ENCODE assay signal across 8 cellular contexts in the genomic region with DNA sequence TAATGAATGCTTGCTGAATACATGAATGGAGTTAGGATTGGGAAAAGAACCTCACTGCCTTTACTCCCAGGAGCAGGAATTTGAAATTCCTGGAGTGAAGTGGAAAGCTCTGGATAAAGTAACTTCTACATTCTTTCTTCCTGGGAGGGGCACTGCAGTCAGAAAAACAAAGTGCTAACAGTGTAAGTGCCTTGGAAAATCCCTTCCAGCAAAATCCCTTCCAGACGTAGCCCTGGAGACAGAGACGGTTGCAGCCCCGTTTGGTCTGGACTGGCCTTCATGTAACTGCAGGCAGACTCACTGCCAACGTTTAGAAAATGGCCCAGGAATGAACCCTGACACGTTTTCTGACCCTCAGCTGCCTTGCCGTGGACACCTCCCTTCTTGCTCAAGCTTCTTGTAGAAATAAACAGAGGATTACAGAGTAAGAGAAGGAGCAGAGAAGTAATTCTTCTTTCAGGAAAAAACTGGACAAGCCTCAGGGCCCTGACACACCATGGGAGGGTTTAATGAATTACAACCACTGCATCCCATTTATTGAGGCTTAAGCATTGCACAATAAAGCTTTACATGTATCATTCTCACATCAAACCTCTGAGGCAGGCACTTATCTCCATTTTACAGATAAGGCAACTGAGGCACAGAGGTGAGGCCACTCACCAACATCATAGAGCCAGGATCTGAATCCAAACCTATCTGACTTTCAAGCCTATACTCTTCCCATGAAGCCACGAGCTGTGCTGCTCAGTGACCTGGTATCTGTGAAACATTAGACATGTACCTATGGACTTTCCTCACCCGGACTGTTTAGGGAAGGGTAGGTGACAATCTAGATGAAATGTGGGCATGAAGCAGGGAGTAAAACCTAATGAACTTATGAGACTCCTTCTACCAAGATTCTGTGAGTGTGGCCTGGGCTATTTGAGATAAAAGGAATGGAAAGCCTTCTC. TPM values are rescaled to one million over a fixed set of nuclear protein-coding genes. Genes with fewer than 3 reads are reported as not detected.
A peak's percentile ranks its signal among the peaks of the same experiment; 100 is the strongest.
DNase-seq lines count a peak whose midpoint lies in the region; ATAC-seq, FAIRE-seq and TF ChIP-seq lines count a peak whose summit lies in the region.

No MANE protein-coding gene starts in this region.

- H3K9me3 Mint-ChIP-seq in natural killer cell treated with Interleukin-12 subunit alpha and Interleukin-12 subunit beta and Interleukin-15 and Interleukin-18, amount 100 ng/mL, for 72 hours = no peaks in the 10 kb centered on the region

- no peaks in the 10 kb centered on the region for H3K27me3 ChIP-seq in BJ (ENCODE audit: control insufficient read depth, insufficient read depth, low read length)

- no peak for TF ChIP-seq CTCF in BJ (IDR thresholded peaks at IDR 0.05; ENCODE audit: insufficient read depth, low read depth, low read length)

- H3K4me1 Mint-ChIP-seq in natural killer cell treated with Interleukin-12 subunit alpha and Interleukin-12 subunit beta and Interleukin-15 and Interleukin-18, amount 100 ng/mL, for 72 hours (ENCODE audit: low read depth in 2 of 2) = peaks cover 80 to 87% of the 10 kb centered on the region in 2 donors

- peak overlapping the region; percentile 83 for H3K4me3 Mint-ChIP-seq in natural killer cell treated with Interleukin-12 subunit alpha and Interleukin-12 subunit beta and Interleukin-15 and Interleukin-18, amount 100 ng/mL, for 72 hours

- ATAC-seq in esophagus mucosa (peak; percentile 35), HG02870 (IDR thresholded peaks at IDR 0.05; ENCODE audit: unreplicated experiment) (no peak)
- no peak for ATAC-seq in natural killer cell treated with Interleukin-12 subunit alpha and Interleukin-12 subunit beta and Interleukin-15 and Interleukin-18, amount 100 ng/mL, for 72 hours

- H3K36me3 ChIP-seq in BJ (ENCODE audit: control insufficient read depth, insufficient read depth, low read length) = peaks cover 7% of the 10 kb centered on the region; the same call in 1 of the 2 replicates

- DNase-seq in BJ (ENCODE audit: low read depth) = peak; percentile 95
- DNase-seq in RCC 7860 (ENCODE audit: low spot score) = peak; percentile 58
- DNase-seq in natural killer cell treated with Interleukin-12 subunit alpha and Interleukin-12 subunit beta and Interleukin-15 and Interleukin-18, amount 100 ng/mL, for 72 hours (ENCODE audit: low spot score) = no peak
- DNase-seq in GOT3 (lab: John Stamatoyannopoulos, UW) = no peak
- DNase-seq in stimulated activated naive CD4-positive, alpha-beta T cell (lab: John Stamatoyannopoulos, UW) = no peak
- DNase-seq in NCI-H146 treated with DMSO at 0.1 percent for 48 hours (lab: John Stamatoyannopoulos, UW; ENCODE audit: unreplicated experiment) = no peak

- H3K36me3 Mint-ChIP-seq in natural killer cell treated with Interleukin-12 subunit alpha and Interleukin-12 subunit beta and Interleukin-15 and Interleukin-18, amount 100 ng/mL, for 72 hours = no peaks in the 10 kb centered on the region

- no peak overlapping the region for H3K4me3 ChIP-seq in BJ (ENCODE audit: low read depth, low read length)

- POLR2A ChIA-PET in BJ (lab: Charles Lee) = interaction anchor here (0.5 kb wide), 1 partner anchor 37 kb away, joined by 19 read pairs; no protein-coding TSS in a partner anchor

- CTCF ChIA-PET in BJ (lab: Yijun Ruan, JAX) = interaction anchor here (0.8 to 4.0 kb wide), 9 partner anchors 9 to 56 kb away, joined by 3 to 26 read pairs (median 4); no protein-coding TSS in a partner anchor

- peak overlapping the region; percentile 93 to 99 for H3K27ac Mint-ChIP-seq in natural killer cell treated with Interleukin-12 subunit alpha and Interleukin-12 subunit beta and Interleukin-15 and Interleukin-18, amount 100 ng/mL, for 72 hours

- FAIRE-seq in RCC 7860 (lab: Jason Lieb, UNC) = no peak

- no peaks in the 10 kb centered on the region for H3K27me3 Mint-ChIP-seq in natural killer cell treated with Interleukin-12 subunit alpha and Interleukin-12 subunit beta and Interleukin-15 and Interleukin-18, amount 100 ng/mL, for 72 hours

RNA-seq across cellular contexts. Expression of a gene that starts 7.8 kb away (rescaled TPM):
- polyA plus RNA-seq in BJ (2011; rRNA removed) = 24.4 and 33.6 TPM in 2 replicates
- 25.3 and 28.0 TPM in 2 replicates for polyA minus RNA-seq in BJ (2011; rRNA and poly(A)+ RNA removed)
- total RNA-seq in esophagus mucosa = 74.4 TPM
- 10 to 100 TPM; 42.1 to 63.0 TPM for total RNA-seq in natural killer cell treated with Interleukin-12 subunit alpha and Interleukin-12 subunit beta and Interleukin-15 and Interleukin-18, amount 100 ng/mL, for 72 hours

RNA-seq across cellular contexts. Expression of a gene that starts 23.2 kb away (rescaled TPM):
- polyA plus RNA-seq in BJ (2011; rRNA removed) = 0.23 and 0.37 TPM in 2 replicates
- 0.09 and 0.10 TPM in 2 replicates for polyA minus RNA-seq in BJ (2011; rRNA and poly(A)+ RNA removed)
- 0.12 TPM for total RNA-seq in esophagus mucosa
- total RNA-seq in natural killer cell treated with Interleukin-12 subunit alpha and Interleukin-12 subunit beta and Interleukin-15 and Interleukin-18, amount 100 ng/mL, for 72 hours = under 1 TPM; 0.38 to 0.67 TPM

Comparison
In these comparisons a context has a peak if more than half of its experiments do, and no peak if none do; other contexts are left out.
1. DNase-seq: peak in BJ (single experiment) and RCC 7860 (single experiment); none in natural killer cell treated with Interleukin-12 subunit alpha and Interleukin-12 subunit beta and Interleukin-15 and Interleukin-18, amount 100 ng/mL, for 72 hours (single experiment), GOT3 (single experiment), stimulated activated naive CD4-positive, alpha-beta T cell (0 of 6) and NCI-H146 treated with DMSO at 0.1 percent for 48 hours (single experiment).